Comparison of ENCODE assay signal across 8 cellular contexts in the genomic region with DNA sequence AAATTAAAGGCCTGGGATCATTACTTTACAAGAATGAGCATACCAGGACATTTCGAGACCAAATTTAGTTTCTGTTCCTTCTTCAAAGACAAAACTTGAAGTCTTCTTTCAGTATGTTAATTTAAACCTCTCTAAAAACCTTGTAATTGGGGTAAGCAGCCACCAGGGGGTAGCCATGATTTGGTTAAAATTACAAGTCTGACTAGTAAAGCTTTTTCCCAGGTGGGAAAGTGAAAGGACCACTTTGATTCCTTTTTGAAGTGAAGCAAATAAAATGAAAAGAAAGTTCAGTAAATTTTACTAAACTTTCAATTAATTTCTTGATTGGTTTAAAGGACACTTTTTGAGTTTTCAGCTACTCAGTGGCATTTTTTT.
DNase-seq lines count a peak whose midpoint lies in the region; ATAC-seq and TF ChIP-seq lines count a peak whose summit lies in the region.

No MANE protein-coding gene starts in this region.

- no peaks in the 10 kb centered on the region for H3K79me2 ChIP-seq in OCI-LY7 (ENCODE audit: insufficient read depth, low read depth, low read length)

- CTCF ChIA-PET in CD4-positive, alpha-beta T cell (lab: Charles Lee) = no interaction called here
- CTCF ChIA-PET in OCI-LY7 (lab: Charles Lee; ENCODE audit: unreplicated experiment) = no interaction called here

- no peak overlapping the region for H3K27ac ChIP-seq in CD4-positive, alpha-beta T cell (ENCODE audit: low read depth, low read length)
- H3K27ac ChIP-seq in OCI-LY7 (ENCODE audit: low read depth, low read length, poor library complexity, severe bottlenecking) (no peak overlapping the region), right atrium auricular region (no peak overlapping the region)

- H4K20me1 ChIP-seq in OCI-LY7 (ENCODE audit: insufficient read depth, low read length) = no peaks in the 10 kb centered on the region

- H3K36me3 Mint-ChIP-seq in CD4-positive, alpha-beta T cell (ENCODE audit: low read depth) = no peaks in the 10 kb centered on the region
- no peaks in the 10 kb centered on the region for H3K36me3 Mint-ChIP-seq in stimulated activated effector memory CD8-positive, alpha-beta T cell treated with anti-CD3 and anti-CD28 coated beads, Interleukin-12 subunit alpha, Interleukin-12 subunit beta, amount 100 ng/mL, for 72 hours
- H3K36me3 Mint-ChIP-seq in T-helper 2 cell treated with Interferon-gamma antibody and Interleukin-4, amounts not matched to agents 5 μg/mL and 100 μg/mL, for 36 hours (ENCODE audit: low read depth) = no peaks in the 10 kb centered on the region

- H3K4me1 Mint-ChIP-seq in CD4-positive, alpha-beta T cell (ENCODE audit: low read depth) = no peaks in the 10 kb centered on the region
- no peaks in the 10 kb centered on the region for H3K4me1 Mint-ChIP-seq in stimulated activated effector memory CD8-positive, alpha-beta T cell treated with anti-CD3 and anti-CD28 coated beads, Interleukin-12 subunit alpha, Interleukin-12 subunit beta, amount 100 ng/mL, for 72 hours
- no peaks in the 10 kb centered on the region for H3K4me1 Mint-ChIP-seq in T-helper 2 cell treated with Interferon-gamma antibody and Interleukin-4, amounts not matched to agents 5 μg/mL and 100 μg/mL, for 36 hours (ENCODE audit: low read depth)

- no peak overlapping the region for H3K4me3 Mint-ChIP-seq in CD4-positive, alpha-beta T cell
- H3K4me3 Mint-ChIP-seq in stimulated activated effector memory CD8-positive, alpha-beta T cell treated with anti-CD3 and anti-CD28 coated beads, Interleukin-12 subunit alpha, Interleukin-12 subunit beta, amount 100 ng/mL, for 72 hours = no peak overlapping the region
- no peak overlapping the region for H3K4me3 Mint-ChIP-seq in T-helper 2 cell treated with Interferon-gamma antibody and Interleukin-4, amounts not matched to agents 5 μg/mL and 100 μg/mL, for 36 hours

- no peaks in the 10 kb centered on the region for H3K27me3 Mint-ChIP-seq in CD4-positive, alpha-beta T cell
- H3K27me3 Mint-ChIP-seq in T-helper 2 cell treated with Interferon-gamma antibody and Interleukin-4, amounts not matched to agents 5 μg/mL and 100 μg/mL, for 36 hours (ENCODE audit: low read depth) = no peaks in the 10 kb centered on the region

- peak; percentile 50 for TF ChIP-seq CTCF in CD4-positive, alpha-beta T cell (IDR thresholded peaks at IDR 0.05)
- TF ChIP-seq CTCF in OCI-LY7 (conservative IDR thresholded peaks at IDR 0.05; ENCODE audit: low read length) (peak; percentile 75), right atrium auricular region (IDR thresholded peaks at IDR 0.05) (peak in 1 of 2 donors; percentile 41)

- no peak overlapping the region for H2AFZ ChIP-seq in OCI-LY7 (ENCODE audit: low read length)

- no peak for ATAC-seq in CD4-positive, alpha-beta T cell (ENCODE audit: poor library complexity)
- ATAC-seq in GM18867 (IDR thresholded peaks at IDR 0.05; ENCODE audit: unreplicated experiment) (peak; percentile 94), HG02973 (IDR thresholded peaks at IDR 0.05; ENCODE audit: unreplicated experiment) (peak; percentile 86)
- ATAC-seq in stimulated activated effector memory CD8-positive, alpha-beta T cell treated with anti-CD3 and anti-CD28 coated beads, Interleukin-12 subunit alpha, Interleukin-12 subunit beta, amount 100 ng/mL, for 72 hours = no peak

- BruUV-seq in OCI-LY7 (replicated peaks; lab: Mats Ljungman, UMichigan) = no TSS peak

- DNase-seq in CD4-positive, alpha-beta T cell = no peak
- DNase-seq in OCI-LY7 (ENCODE audit: low spot score) (peak; percentile 26), kidney glomerular epithelial cell (lab: John Stamatoyannopoulos, UW) (peak; percentile 1), right atrium auricular region (ENCODE audit: low spot score) (no peak)
- DNase-seq in stimulated activated effector memory CD8-positive, alpha-beta T cell treated with anti-CD3 and anti-CD28 coated beads, Interleukin-12 subunit alpha, Interleukin-12 subunit beta, amount 100 ng/mL, for 72 hours (ENCODE audit: low spot score in 2 of 2) = no peak
- DNase-seq in T-helper 2 cell treated with Interferon-gamma antibody and Interleukin-4, amounts not matched to agents 5 μg/mL and 100 μg/mL, for 36 hours (ENCODE audit: low spot score) = no peak

- H3K4me2 ChIP-seq in OCI-LY7 (ENCODE audit: low read length) = no peak overlapping the region

- H3K36me3 ChIP-seq in OCI-LY7 (ENCODE audit: insufficient read depth, low read length) = no peaks in the 10 kb centered on the region
- H3K36me3 ChIP-seq in right atrium auricular region = no peaks in the 10 kb centered on the region

- H3K4me3 ChIP-seq in OCI-LY7 (ENCODE audit: low read depth, low read length, poor library complexity, severe bottlenecking) = no peak overlapping the region
- no peak overlapping the region for H3K4me3 ChIP-seq in right atrium auricular region

- no peaks in the 10 kb centered on the region for H3K9me2 ChIP-seq in OCI-LY7 (ENCODE audit: insufficient read depth, low read length)

- POLR2A ChIA-PET in CD4-positive, alpha-beta T cell (lab: Charles Lee) = no interaction called here
- POLR2A ChIA-PET in OCI-LY7 (lab: Charles Lee) = interaction anchor here (0.8 to 1.1 kb wide), 2 partner anchors 49 to 352 kb away, joined by 3 read pairs; no protein-coding TSS in a partner anchor

- intact Hi-C loops in CD4-positive, alpha-beta T cell (cut with DNase I, micrococcal nuclease) = no loop called here
- intact Hi-C loops in OCI-LY7 (cut with micrococcal nuclease; ENCODE audit: unreplicated experiment) = no loop called here

- no peaks in the 10 kb centered on the region for H3K9me3 ChIP-seq in CD4-positive, alpha-beta T cell (ENCODE audit: control insufficient read depth, low read length)
- no peaks in the 10 kb centered on the region for H3K9me3 ChIP-seq in OCI-LY7 (ENCODE audit: low read length)
- no peaks in the 10 kb centered on the region for H3K9me3 ChIP-seq in right atrium auricular region

- H3K27me3 ChIP-seq in CD4-positive, alpha-beta T cell (ENCODE audit: control insufficient read depth, insufficient read depth, low read length) = no peaks in the 10 kb centered on the region
- no peaks in the 10 kb centered on the region for H3K27me3 ChIP-seq in right atrium auricular region

- H3K27ac Mint-ChIP-seq in CD4-positive, alpha-beta T cell = no peak overlapping the region
- no peak overlapping the region for H3K27ac Mint-ChIP-seq in stimulated activated effector memory CD8-positive, alpha-beta T cell treated with anti-CD3 and anti-CD28 coated beads, Interleukin-12 subunit alpha, Interleukin-12 subunit beta, amount 100 ng/mL, for 72 hours
- H3K27ac Mint-ChIP-seq in T-helper 2 cell treated with Interferon-gamma antibody and Interleukin-4, amounts not matched to agents 5 μg/mL and 100 μg/mL, for 36 hours = no peak overlapping the region

- no peaks in the 10 kb centered on the region for H3K9me3 Mint-ChIP-seq in CD4-positive, alpha-beta T cell
- H3K9me3 Mint-ChIP-seq in stimulated activated effector memory CD8-positive, alpha-beta T cell treated with anti-CD3 and anti-CD28 coated beads, Interleukin-12 subunit alpha, Interleukin-12 subunit beta, amount 100 ng/mL, for 72 hours = no peaks in the 10 kb centered on the region
- no peaks in the 10 kb centered on the region for H3K9me3 Mint-ChIP-seq in T-helper 2 cell treated with Interferon-gamma antibody and Interleukin-4, amounts not matched to agents 5 μg/mL and 100 μg/mL, for 36 hours

- no peaks in the 10 kb centered on the region for H3K4me1 ChIP-seq in OCI-LY7 (ENCODE audit: insufficient read depth, low read length, poor library complexity, severe bottlenecking)
- H3K4me1 ChIP-seq in right atrium auricular region = no peaks in the 10 kb centered on the region

Comparison
In these comparisons a context has a peak if more than half of its experiments do, and no peak if none do; other contexts are left out.
1. ATAC-seq: peak in GM18867 (single experiment) and HG02973 (single experiment); none in CD4-positive, alpha-beta T cell (single experiment) and stimulated activated effector memory CD8-positive, alpha-beta T cell treated with anti-CD3 and anti-CD28 coated beads, Interleukin-12 subunit alpha, Interleukin-12 subunit beta, amount 100 ng/mL, for 72 hours (single experiment).
2. DNase-seq: peak in OCI-LY7 (single experiment) and kidney glomerular epithelial cell (single experiment); none in CD4-positive, alpha-beta T cell (0 of 10), stimulated activated effector memory CD8-positive, alpha-beta T cell treated with anti-CD3 and anti-CD28 coated beads, Interleukin-12 subunit alpha, Interleukin-12 subunit beta, amount 100 ng/mL, for 72 hours (0 of 2), right atrium auricular region (single experiment) and T-helper 2 cell treated with Interferon-gamma antibody and Interleukin-4, amounts not matched to agents 5 μg/mL and 100 μg/mL, for 36 hours (single experiment).